ENCODE assay signal across 21 cellular contexts in the genomic region with DNA sequence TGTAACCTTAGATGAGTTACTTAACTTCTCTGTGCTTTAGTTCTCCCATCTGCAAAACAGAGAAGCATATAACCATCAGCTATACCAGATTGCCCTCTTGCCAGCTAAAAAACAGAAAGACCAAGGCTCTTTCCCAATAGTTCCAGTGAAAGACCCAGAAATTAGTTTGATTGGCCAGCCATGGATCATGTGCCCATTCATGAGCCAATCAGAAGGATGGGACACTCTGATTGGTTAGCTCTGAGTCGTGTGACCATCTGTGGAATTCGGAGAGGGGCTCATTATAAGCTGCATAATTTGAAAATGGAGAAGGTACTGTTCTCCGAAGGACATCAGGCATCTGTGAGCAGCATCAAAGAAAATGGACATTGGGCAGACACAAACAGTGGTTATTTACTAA.
"Had no signal": no experiment of that assay in that cellular context is flagged by ENCODE, and none has a peak within 500 bp of the region (broad histone marks: within the 10 kb centered on the region; RNA-seq: fewer than 3 reads in every experiment).

No MANE protein-coding gene starts in this region.

- H3K4me1 ChIP-seq: left ventricle myocardium inferior, right atrium auricular region, sigmoid colon, spleen, suprapubic skin, uterus had no signal

- H2AFZ ChIP-seq: neural progenitor cell had no signal

- DNase-seq: hypothalamus; immature natural killer cell; left ventricle myocardium inferior; mesendoderm; naive B cell; natural killer cell; occipital lobe; ovary; sigmoid colon; small intestine; spleen; stimulated activated CD4-positive, alpha-beta T cell treated with anti-CD3 and anti-CD28 coated beads, Interleukin-4, amount 100 ng/mL, for 24 hours; stimulated activated naive CD4-positive, alpha-beta T cell; uterus had no signal

- ATAC-seq: natural killer cell; stimulated activated effector memory CD8-positive, alpha-beta T cell treated with anti-CD3 and anti-CD28 coated beads, Interleukin-12 subunit alpha, Interleukin-12 subunit beta, amount 100 ng/mL, for 72 hours had no signal

- H3K9ac ChIP-seq: neural progenitor cell had no signal

- H3K36me3 ChIP-seq: left ventricle myocardium inferior, neural progenitor cell, neutrophil, ovary, right atrium auricular region, sigmoid colon, spleen, suprapubic skin, tibial nerve, uterus had no signal

- H3K9me3 ChIP-seq: left ventricle myocardium inferior, neutrophil, ovary, right atrium auricular region, sigmoid colon, spleen, suprapubic skin, tibial nerve, uterus had no signal

- H3K27me3 ChIP-seq: neural progenitor cell, neutrophil, ovary, right atrium auricular region, sigmoid colon, spleen, suprapubic skin, tibial nerve, uterus had no signal

- H3K4me3 ChIP-seq: left ventricle myocardium inferior, lung, neural progenitor cell, ovary, right atrium auricular region, sigmoid colon, spleen, suprapubic skin, tibial nerve, uterus had no signal

- H3K4me2 ChIP-seq: neural progenitor cell had no signal

- H3K27ac ChIP-seq: left ventricle myocardium inferior, neural progenitor cell, neutrophil, ovary, right atrium auricular region, sigmoid colon, spleen, suprapubic skin, tibial nerve, uterus had no signal
